ENCODE assay signal across 8 cellular contexts in genomic region chr2:101308432-101309210, GRCh38. TPM values are rescaled to one million over a fixed set of nuclear protein-coding genes. Genes with fewer than 3 reads are reported as not detected.
A peak's percentile ranks its signal among the peaks of the same experiment; 100 is the strongest.
DNase-seq lines count a peak whose midpoint lies in the region; TF ChIP-seq lines count a peak whose summit lies in the region.

Gene RNF149, minus strand, starts transcription at chr2:101308701. Its CDS starts 113 bp downstream, at chr2:101308588.

- no peak within 1 kb of the TSS for H3K4ac ChIP-seq in H9 (ENCODE audit: low read depth, low read length)

- no peak within 1 kb of the TSS for H2BK20ac ChIP-seq in H9 (ENCODE audit: low read depth, low read length, poor library complexity, severe bottlenecking)

- no peak within 1 kb of the TSS for H2BK5ac ChIP-seq in H9 (ENCODE audit: insufficient read length, low read length)

- H3K36me3 ChIP-seq in ES-I3 (ENCODE audit: insufficient read depth, low read length) (no peaks in the 10 kb centered on the region), MG63 (peaks cover 23% of the 10 kb centered on the region), stomach smooth muscle (ENCODE audit: control insufficient read depth in 2 of 2, insufficient read depth in 2 of 2, low read length in 2 of 2) (no peaks in the 10 kb centered on the region)

- H3K4me1 ChIP-seq in ES-I3 (ENCODE audit: insufficient read depth, low read length), result peaks cover 16% of the 10 kb centered on the region
- peaks cover 7% of the 10 kb centered on the region; the same call in 1 of the 2 replicates for H3K4me1 ChIP-seq in H9 (ENCODE audit: insufficient read depth, low read length)
- H3K4me1 ChIP-seq in stomach smooth muscle (ENCODE audit: control insufficient read depth, insufficient read depth, low read length), result peaks cover 38% of the 10 kb centered on the region

- peak within 1 kb of the TSS; percentile 81 for H3K14ac ChIP-seq in H9 (ENCODE audit: insufficient read depth, low read length)

- no peak within 1 kb of the TSS for H4K8ac ChIP-seq in H9 (replicated peaks; ENCODE audit: insufficient read length, low read depth, low read length)

- peaks cover 0 to 5% (median 3%) of the 10 kb centered on the region in 3 experiments; a peak in 3 of 7 replicates for H3K36me3 Mint-ChIP-seq in H9 (ENCODE audit: insufficient read depth in 1 of 3, low read depth in 3 of 3)
- peaks cover 7% of the 10 kb centered on the region for H3K36me3 Mint-ChIP-seq in neural crest cell (ENCODE audit: low read depth)

- H3K27ac Mint-ChIP-seq in H9 (peak within 1 kb of the TSS in 2 of 3 experiments; percentile 52 to 73; a peak in 2 of 7 replicates), neural crest cell (ENCODE audit: unreplicated experiment) (peak within 1 kb of the TSS; percentile 95)

- peaks cover 24% of the 10 kb centered on the region for H3K79me2 ChIP-seq in H9 (ENCODE audit: insufficient read depth, low read length)

- H3K27me3 Mint-ChIP-seq in H9 (ENCODE audit: low read depth) (peaks cover 7% of the 10 kb centered on the region; the same call in 1 of the 2 replicates), neural crest cell (ENCODE audit: low read depth) (no peaks in the 10 kb centered on the region)

- H3K4me1 Mint-ChIP-seq in H9 (peaks cover 33 to 34% of the 10 kb centered on the region in 2 experiments), neural crest cell (peaks cover 36% of the 10 kb centered on the region)

- H3K9me3 ChIP-seq in ES-I3 (ENCODE audit: control insufficient read depth, insufficient read depth, low read length) (no peaks in the 10 kb centered on the region), H9 (ENCODE audit: control insufficient read depth, low read depth, low read length) (no peaks in the 10 kb centered on the region), MG63 (no peaks in the 10 kb centered on the region), stomach smooth muscle (ENCODE audit: control insufficient read depth in 2 of 2, low read length in 2 of 2) (no peaks in the 10 kb centered on the region)

- WGBS in H9 (ENCODE audit: extremely low coverage, insufficient read length, low lambda C conversion rate), result no CpG with 5 or more reads among the region's 76 CpGs

- H3K27me3 ChIP-seq in H9 (ENCODE audit: insufficient read depth, low read length) (no peaks in the 10 kb centered on the region), MG63 (no peaks in the 10 kb centered on the region), stomach smooth muscle (ENCODE audit: control insufficient read depth in 1 of 2, insufficient read depth in 2 of 2, low read length in 2 of 2) (no peaks in the 10 kb centered on the region)

- H3K56ac ChIP-seq in H9 (ENCODE audit: insufficient read length, low read depth, low read length), result no peak within 1 kb of the TSS

- H3K4me3 ChIP-seq in MG63, result peak within 1 kb of the TSS; percentile 93
- peak within 1 kb of the TSS; percentile 79 to 93 for H3K4me3 ChIP-seq in stomach smooth muscle (ENCODE audit: low read length in 2 of 2)

- no peak within 1 kb of the TSS for H2BK15ac ChIP-seq in H9 (ENCODE audit: low read depth, low read length)

- H4K91ac ChIP-seq in H9 (ENCODE audit: insufficient read length, low read depth, low read length), result no peak within 1 kb of the TSS

- H3K9ac ChIP-seq in ES-I3 (ENCODE audit: low read depth, low read length), result peak within 1 kb of the TSS; percentile 91
- H3K9ac ChIP-seq in H9 (ENCODE audit: extremely low read depth, insufficient read length, low read length), result peak within 1 kb of the TSS; percentile 74
- H3K9ac ChIP-seq in stomach smooth muscle (ENCODE audit: low read length in 2 of 2), result peak within 1 kb of the TSS; percentile 88 to 92

- H3K79me1 ChIP-seq in H9 (ENCODE audit: insufficient read depth, low read depth, low read length, poor library complexity, severe bottlenecking), result peaks cover 11% of the 10 kb centered on the region

- H3K27ac ChIP-seq in H9 (ENCODE audit: insufficient read length, low read depth, low read length) (no peak within 1 kb of the TSS), stomach smooth muscle (ENCODE audit: low read length) (peak within 1 kb of the TSS; percentile 67)

- no peaks in the 10 kb centered on the region for H3K9me3 Mint-ChIP-seq in H9
- H3K9me3 Mint-ChIP-seq in neural crest cell, result no peaks in the 10 kb centered on the region

- TF ChIP-seq CTCF in H9 (conservative IDR thresholded peaks at IDR 0.05) (no peak), neural crest cell (conservative IDR thresholded peaks at IDR 0.05) (peak; percentile 3)

- H2BK12ac ChIP-seq in H9 (ENCODE audit: insufficient read length, low read depth, low read length), result no peak within 1 kb of the TSS

- no peak within 1 kb of the TSS for H2BK120ac ChIP-seq in H9 (ENCODE audit: low read depth, low read length, poor library complexity, severe bottlenecking)

- peak within 1 kb of the TSS; percentile 33 for H2AFZ ChIP-seq in H9 (ENCODE audit: low read length)

- no peak within 1 kb of the TSS for H2AK5ac ChIP-seq in H9 (ENCODE audit: insufficient read length, low read length)

- peaks cover 17% of the 10 kb centered on the region for H3K23me2 ChIP-seq in H9 (ENCODE audit: insufficient read length, low read depth, low read length, poor library complexity, severe bottlenecking)

- peak within 1 kb of the TSS; percentile 39 for H4K5ac ChIP-seq in H9 (ENCODE audit: insufficient read length, low read depth, low read length)

- peak within 1 kb of the TSS; percentile 94 for H3K4me2 ChIP-seq in H9 (ENCODE audit: insufficient read depth, insufficient read length, low read length)

- no peaks in the 10 kb centered on the region for H4K20me1 ChIP-seq in H9 (ENCODE audit: control insufficient read depth, insufficient read depth, insufficient read length)

- H3K18ac ChIP-seq in H9 (ENCODE audit: insufficient read length, low read depth, low read length), result peak within 1 kb of the TSS; percentile 63

- peak; percentile 84 for DNase-seq in H9
- peak; percentile 89 for DNase-seq in MG63
- DNase-seq in SHP77 (lab: John Stamatoyannopoulos, UW), result peak; percentile 62 to 75
- peak; percentile 86 for DNase-seq in activated effector memory CD4-positive, alpha-beta T cell treated with Interleukin-2 at 50 U/mL for 16 hours
- peak; percentile 88 for DNase-seq in fibroblast of the conjunctiva (ENCODE audit: low read depth)
- peak; percentile 91 for DNase-seq in neural crest cell (ENCODE audit: low read depth, low spot score)

- H3K4me3 Mint-ChIP-seq in H9 (peak within 1 kb of the TSS; percentile 82 to 92), neural crest cell (peak within 1 kb of the TSS; percentile 87)

- H3K23ac ChIP-seq in H9 (ENCODE audit: insufficient read length, low read depth, low read length), result no peak within 1 kb of the TSS

- no peak within 1 kb of the TSS for H3T11ph ChIP-seq in H9 (ENCODE audit: low read length)

RNA-seq across cellular contexts. Expression of gene RNF149, which starts in this region (rescaled TPM):
- total RNA-seq in H9 (2021) (17.4 and 18.0 TPM in 2 replicates), neural crest cell (27.2 and 27.4 TPM in 2 replicates)
- 33.8 and 34.5 TPM in 2 replicates for total RNA-seq in MG63 (2014; rRNA removed; shearing (Covaris generic); ENCODE audit: low replicate concordance)
